19 cellular contexts compared by ENCODE assay signal in genomic region chr16:4979736-4980660, GRCh38. TPM values are rescaled to one million over a fixed set of nuclear protein-coding genes. Genes with fewer than 3 reads are reported as not detected.
DNase-seq lines count a peak whose midpoint lies in the region; ATAC-seq, FAIRE-seq and TF ChIP-seq lines count a peak whose summit lies in the region.
"Had no signal": no experiment of that assay in that cellular context is flagged by ENCODE, and none has a peak within 500 bp of the region (broad histone marks: within the 10 kb centered on the region; RNA-seq: fewer than 3 reads in every experiment).

No MANE protein-coding gene starts in this region.

- H3K4me3 ChIP-seq in kidney (ENCODE audit: low read length in 2 of 2): no peak overlapping the region
- H3K4me3 ChIP-seq in skeletal muscle tissue (ENCODE audit: low read length in 3 of 3): no peak overlapping the region
- H3K4me3 ChIP-seq in pancreas: no peak overlapping the region

- H3K9me3 ChIP-seq in kidney (ENCODE audit: control insufficient read depth in 1 of 2, low read length in 2 of 2) (no peaks in the 10 kb centered on the region), skeletal muscle tissue (ENCODE audit: control insufficient read depth in 3 of 3, low read length in 3 of 3) (peaks cover 0 to 2% (median 0%) of the 10 kb centered on the region in 3 donors), pancreas (no peaks in the 10 kb centered on the region)

- WGBS in pancreas, 2 donors: 77 to 85% methylated on average over 25 of the region's 25 CpGs

- no peaks in the 10 kb centered on the region for H3K4me1 Mint-ChIP-seq in activated CD8-positive, alpha-beta T cell treated with anti-CD3 and anti-CD28 coated beads for 36 hours (ENCODE audit: low read depth)
- H3K4me1 Mint-ChIP-seq: CD4-positive, CD25-positive, alpha-beta regulatory T cell had no signal

- peak; percentile 40 for DNase-seq in OCI-M1 (lab: John Stamatoyannopoulos, UW)
- peak; percentile 15 for DNase-seq in kidney
- no peak for DNase-seq in pancreas
- DNase-seq in omental fat pad (ENCODE audit: low spot score): no peak
- DNase-seq in activated CD8-positive, alpha-beta T cell treated with anti-CD3 and anti-CD28 coated beads for 36 hours: no peak
- DNase-seq: AML-193; CD4-positive, CD25-positive, alpha-beta regulatory T cell; DMS79; NCI-H1092; NCI-H187; NCI-H446; Right ventricle myocardium superior had no signal

- H3K27ac Mint-ChIP-seq in activated CD8-positive, alpha-beta T cell treated with anti-CD3 and anti-CD28 coated beads for 36 hours: no peak overlapping the region
- H3K27ac Mint-ChIP-seq: CD4-positive, CD25-positive, alpha-beta regulatory T cell had no signal

- TF ChIP-seq CTCF in kidney (IDR thresholded peaks at IDR 0.05; ENCODE audit: borderline replicate concordance, extremely low read depth, insufficient read depth) (no peak), pancreas (IDR thresholded peaks at IDR 0.05) (no peak), omental fat pad (IDR thresholded peaks at IDR 0.05) (no peak)
- TF ChIP-seq CTCF in activated CD8-positive, alpha-beta T cell treated with anti-CD3 and anti-CD28 coated beads for 36 hours (IDR thresholded peaks at IDR 0.05): no peak

- CTCF ChIA-PET in activated CD8-positive, alpha-beta T cell treated with anti-CD3 and anti-CD28 coated beads for 36 hours (lab: Charles Lee): no interaction called here

- H3K27ac ChIP-seq in angular gyrus (ENCODE audit: low read depth, low read length) (peak overlapping the region; percentile 73), kidney (ENCODE audit: low read depth in 2 of 2, low read length in 2 of 2) (no peak overlapping the region), skeletal muscle tissue (ENCODE audit: low read depth, low read length) (peak overlapping the region; percentile 83), pancreas (no peak overlapping the region)
- H3K27ac ChIP-seq: KMS-11 had no signal

- H3K4me1 ChIP-seq in kidney (ENCODE audit: control insufficient read depth in 1 of 2, insufficient read depth in 1 of 2, low read depth in 1 of 2, low read length in 2 of 2) (no peaks in the 10 kb centered on the region), skeletal muscle tissue (ENCODE audit: control insufficient read depth in 3 of 3, insufficient read depth in 3 of 3, low read length in 3 of 3) (peaks cover 37 to 53% (median 52%) of the 10 kb centered on the region in 3 donors), pancreas (peaks cover 4 to 10% (median 8%) of the 10 kb centered on the region in 3 donors)

- FAIRE-seq in kidney (lab: Jason Lieb, UNC): no peak
- FAIRE-seq in pancreas (lab: Jason Lieb, UNC): no peak
- FAIRE-seq: G401.6, GM12891 had no signal

- H3K9me3 Mint-ChIP-seq in activated CD8-positive, alpha-beta T cell treated with anti-CD3 and anti-CD28 coated beads for 36 hours: no peaks in the 10 kb centered on the region

- no peaks in the 10 kb centered on the region for H3K36me3 Mint-ChIP-seq in activated CD8-positive, alpha-beta T cell treated with anti-CD3 and anti-CD28 coated beads for 36 hours (ENCODE audit: low read depth)
- H3K36me3 Mint-ChIP-seq: CD4-positive, CD25-positive, alpha-beta regulatory T cell had no signal

- H3K9ac ChIP-seq in kidney (ENCODE audit: low read length in 2 of 2) (no peak overlapping the region), skeletal muscle tissue (ENCODE audit: low read depth in 1 of 3, low read length in 3 of 3) (peak overlapping the region; percentile 34 to 74 (median 45))
- H3K9ac ChIP-seq: KMS-11 had no signal

- intact Hi-C loops in kidney (cut with DNase I): no loop called here
- intact Hi-C loops in pancreas (cut with DNase I): no loop called here
- intact Hi-C loops in activated CD8-positive, alpha-beta T cell treated with anti-CD3 and anti-CD28 coated beads for 36 hours (cut with micrococcal nuclease): no loop called here

- no peaks in the 10 kb centered on the region for H3K36me3 ChIP-seq in kidney (ENCODE audit: control insufficient read depth in 1 of 2, insufficient read depth in 2 of 2, low read length in 2 of 2)
- no peaks in the 10 kb centered on the region for H3K36me3 ChIP-seq in skeletal muscle tissue (ENCODE audit: control insufficient read depth in 3 of 3, insufficient read depth in 3 of 3, low read length in 3 of 3)
- no peaks in the 10 kb centered on the region for H3K36me3 ChIP-seq in pancreas

- no peak overlapping the region for H3K4me3 Mint-ChIP-seq in activated CD8-positive, alpha-beta T cell treated with anti-CD3 and anti-CD28 coated beads for 36 hours
- H3K4me3 Mint-ChIP-seq: CD4-positive, CD25-positive, alpha-beta regulatory T cell had no signal

- H3K27me3 Mint-ChIP-seq in activated CD8-positive, alpha-beta T cell treated with anti-CD3 and anti-CD28 coated beads for 36 hours: no peaks in the 10 kb centered on the region

- POLR2A ChIA-PET in activated CD8-positive, alpha-beta T cell treated with anti-CD3 and anti-CD28 coated beads for 36 hours (lab: Charles Lee): no interaction called here

- no peak for ATAC-seq in pancreas
- no peak for ATAC-seq in omental fat pad (ENCODE audit: low FRiP score)
- no peak for ATAC-seq in activated CD8-positive, alpha-beta T cell treated with anti-CD3 and anti-CD28 coated beads for 36 hours
- ATAC-seq: Panc1 had no signal

- no peaks in the 10 kb centered on the region for H3K27me3 ChIP-seq in skeletal muscle tissue (ENCODE audit: control insufficient read depth in 3 of 3, insufficient read depth in 3 of 3, low read length in 3 of 3)
- no peaks in the 10 kb centered on the region for H3K27me3 ChIP-seq in pancreas

RNA-seq across cellular contexts. Expression of gene SEC14L5, which starts 21.9 kb away (rescaled TPM):
- total RNA-seq in kidney: 0.16 TPM
- polyA plus RNA-seq in kidney (ENCODE audit: insufficient read depth, low read depth, low replicate concordance): 0.13 TPM
- total RNA-seq in skeletal muscle tissue: 1.0 TPM
- under 1 TPM; 0.22 to 0.79 (median 0.62) TPM for total RNA-seq in pancreas
- polyA plus RNA-seq in pancreas: under 1 TPM; 0.27 to 0.40 TPM
- 1 to 10 TPM in 1 of 4 donors, under 1 TPM in 3; 0.12 to 1.3 (median 0.45) TPM for total RNA-seq in omental fat pad
- total RNA-seq in activated CD8-positive, alpha-beta T cell treated with anti-CD3 and anti-CD28 coated beads for 36 hours: under 1 TPM in 1 of 2 experiments, not detected in 1; 0.07 TPM
- total RNA-seq: MCF 10A had no signal
- polyA plus RNA-seq: CD4-positive, CD25-positive, alpha-beta regulatory T cell had no signal

RNA-seq across cellular contexts. Expression of gene PPL, which starts 43.0 kb away (rescaled TPM):
- total RNA-seq in kidney: 78.4 TPM
- polyA plus RNA-seq in kidney (ENCODE audit: insufficient read depth, low read depth, low replicate concordance): 7.7 TPM
- total RNA-seq in skeletal muscle tissue: 1.6 TPM
- 10 to 100 TPM; 10.4 to 19.8 (median 12.9) TPM for total RNA-seq in pancreas
- 10 to 100 TPM; 15.7 to 27.2 TPM for polyA plus RNA-seq in pancreas
- total RNA-seq in omental fat pad: 10 to 100 TPM; 31.3 to 97.6 (median 59.5) TPM
- under 1 TPM in 1 of 2 experiments, not detected in 1; 0.05 TPM for total RNA-seq in activated CD8-positive, alpha-beta T cell treated with anti-CD3 and anti-CD28 coated beads for 36 hours
- total RNA-seq: CD4-positive, CD25-positive, alpha-beta regulatory T cell had no signal

RNA-seq across cellular contexts. Expression of gene NAGPA, which starts 53.7 kb away (rescaled TPM):
- total RNA-seq in kidney: 13.8 TPM
- 14.5 TPM for polyA plus RNA-seq in kidney (ENCODE audit: insufficient read depth, low read depth, low replicate concordance)
- total RNA-seq in skeletal muscle tissue: 5.2 TPM
- 1 to 10 TPM; 3.7 to 7.0 (median 6.4) TPM for total RNA-seq in pancreas
- polyA plus RNA-seq in pancreas: 10 to 100 TPM in 1 of 2 donors, 1 to 10 TPM in 1; 8.3 to 10.0 TPM
- 10 to 100 TPM; 14.9 to 29.7 (median 21.9) TPM for total RNA-seq in omental fat pad
- total RNA-seq in activated CD8-positive, alpha-beta T cell treated with anti-CD3 and anti-CD28 coated beads for 36 hours: 10 to 100 TPM; 10.1 to 11.3 TPM

Comparison
In these comparisons a context has a peak if more than half of its experiments do, and no peak if none do; other contexts are left out.
1. DNase-seq: peak in OCI-M1 (single experiment) and kidney (single experiment); none in pancreas (0 of 6), omental fat pad (single experiment) and activated CD8-positive, alpha-beta T cell treated with anti-CD3 and anti-CD28 coated beads for 36 hours (single experiment).
2. H3K27ac ChIP-seq: peak in angular gyrus (single experiment) and skeletal muscle tissue (single experiment); none in kidney (0 of 2) and pancreas (0 of 4).
3. H3K9ac ChIP-seq: peak in skeletal muscle tissue (3 of 3); none in kidney (0 of 2).